ENCODE assay signal across 1 cellular context in genomic region chr4:185425600-185426352, GRCh38.
A peak's percentile ranks its signal among the peaks of the same experiment; 100 is the strongest.
TF ChIP-seq lines count a peak whose summit lies in the region.

TSS of gene UFSP2 (minus strand) at chr4:185425964. CDS start at chr4:185425868, 96 bp downstream.

TF ChIP-seq in HepG2, 621 proteins besides CTCF, POLR2A, EP300 and RAD21 (continued from another document and continues in another):
- TF ChIP-seq NFAT5 (CRISPR knock-in tag; IDR thresholded peaks at IDR 0.05) (no peak), PRMT3 (CRISPR knock-in tag; IDR thresholded peaks at IDR 0.05; ENCODE audit: borderline replicate concordance, low read depth) (no peak), ZNF552 (CRISPR knock-in tag; IDR thresholded peaks at IDR 0.05; ENCODE audit: borderline replicate concordance) (no peak), ZMYM4 (CRISPR knock-in tag; IDR thresholded peaks at IDR 0.05) (peak; percentile 63; the same call in 1 of the 2 replicates), ZSCAN12 (CRISPR knock-in tag; IDR thresholded peaks at IDR 0.05) (no peak), HDAC1 (CRISPR knock-in tag; IDR thresholded peaks at IDR 0.05) (peak; percentile 92), NFYB (CRISPR knock-in tag; IDR thresholded peaks at IDR 0.05) (no peak; the same call in 1 of the 2 replicates), FOXC1 (CRISPR knock-in tag; IDR thresholded peaks at IDR 0.05; ENCODE audit: borderline replicate concordance) (peak; percentile 92), AFF4 (CRISPR knock-in tag; IDR thresholded peaks at IDR 0.05) (no peak), REXO4 (CRISPR knock-in tag; IDR thresholded peaks at IDR 0.05; ENCODE audit: borderline replicate concordance) (no peak), NR0B2 (CRISPR knock-in tag; IDR thresholded peaks at IDR 0.05) (0 out of 2 replicates have a peak, but pooled peaks have one; percentile 83), NCOA1 (CRISPR knock-in tag; IDR thresholded peaks at IDR 0.05) (peak; percentile 72; the same call in 1 of the 2 replicates), ZNF337 (CRISPR knock-in tag; IDR thresholded peaks at IDR 0.05; ENCODE audit: borderline replicate concordance, low read depth) (peak; percentile 71; the same call in 1 of the 2 replicates), GFI1 (CRISPR knock-in tag; IDR thresholded peaks at IDR 0.05; ENCODE audit: borderline replicate concordance) (no peak), NBN (conservative IDR thresholded peaks at IDR 0.05) (no peak), POGK (CRISPR knock-in tag; conservative IDR thresholded peaks at IDR 0.05) (peak; percentile 64; the same call in 1 of the 2 replicates), NFIB (CRISPR knock-in tag; IDR thresholded peaks at IDR 0.05; ENCODE audit: borderline replicate concordance) (no peak), SRSF4 (IDR thresholded peaks at IDR 0.05; ENCODE audit: low read depth, low read length, poor library complexity, severe bottlenecking) (no peak), DPF2 (CRISPR knock-in tag; IDR thresholded peaks at IDR 0.05; ENCODE audit: borderline replicate concordance, low read depth) (no peak), ZSCAN20 (CRISPR knock-in tag; IDR thresholded peaks at IDR 0.05; ENCODE audit: borderline replicate concordance) (no peak), SETDB1 (CRISPR knock-in tag; IDR thresholded peaks at IDR 0.05; ENCODE audit: borderline replicate concordance) (no peak), ZNF263 (CRISPR knock-in tag; IDR thresholded peaks at IDR 0.05) (no peak; the same call in 1 of the 2 replicates), SKIL (CRISPR knock-in tag; IDR thresholded peaks at IDR 0.05; ENCODE audit: borderline replicate concordance) (no peak), ZUFSP (CRISPR knock-in tag; IDR thresholded peaks at IDR 0.05; ENCODE audit: borderline replicate concordance) (no peak), ZFP36 (IDR thresholded peaks at IDR 0.05; ENCODE audit: borderline replicate concordance, low read depth, low read length, partially characterized antibody) (no peak), MIER3 (CRISPR knock-in tag; IDR thresholded peaks at IDR 0.05; ENCODE audit: borderline replicate concordance) (peak; percentile 60; the same call in 1 of the 2 replicates), SMYD3 (CRISPR knock-in tag; IDR thresholded peaks at IDR 0.05) (no peak), U2AF1 (optimal IDR thresholded peaks at IDR 0.05; ENCODE audit: low read depth, low read length) (no peak), SMAD1 (CRISPR knock-in tag; IDR thresholded peaks at IDR 0.05; ENCODE audit: borderline replicate concordance, low read depth) (no peak), THAP8 (CRISPR knock-in tag; IDR thresholded peaks at IDR 0.05; ENCODE audit: borderline replicate concordance) (no peak), ZNF687 (CRISPR knock-in tag; IDR thresholded peaks at IDR 0.05) (peak; percentile 85), CERS6 (CRISPR knock-in tag; IDR thresholded peaks at IDR 0.05) (no peak), PCBP2 (optimal IDR thresholded peaks at IDR 0.05; ENCODE audit: low read depth, low read length, poor library complexity, severe bottlenecking) (no peak), MAFG (CRISPR knock-in tag; IDR thresholded peaks at IDR 0.05) (no peak), ZNF124 (CRISPR knock-in tag; IDR thresholded peaks at IDR 0.05) (no peak), JUND (CRISPR knock-in tag; IDR thresholded peaks at IDR 0.05) (peak; percentile 76), TMF1 (CRISPR knock-in tag; IDR thresholded peaks at IDR 0.05; ENCODE audit: low read depth) (no peak)
